ENCODE assay signal across 12 cellular contexts in genomic region chr4:169249214-169249973, GRCh38. TPM values are rescaled to one million over a fixed set of nuclear protein-coding genes. Genes with fewer than 3 reads are reported as not detected.
A peak's percentile ranks its signal among the peaks of the same experiment; 100 is the strongest.
DNase-seq lines count a peak whose midpoint lies in the region; ATAC-seq and TF ChIP-seq lines count a peak whose summit lies in the region.
"Had no signal": no experiment of that assay in that cellular context is flagged by ENCODE, and none has a peak within 500 bp of the region (broad histone marks: within the 10 kb centered on the region; RNA-seq: fewer than 3 reads in every experiment).

No MANE protein-coding gene starts in this region.

- H3K4me2 ChIP-seq in mammary epithelial cell (ENCODE audit: insufficient read depth, low read depth, low read length), result no peak overlapping the region
- H3K4me2 ChIP-seq: KMS-11 had no signal

- TF ChIP-seq CTCF in mammary epithelial cell (conservative IDR thresholded peaks at IDR 0.05 in 1 of 2, IDR thresholded peaks at IDR 0.05 in 1 of 2; ENCODE audit: extremely low read depth in 1 of 2, insufficient read depth in 1 of 2, low read depth in 1 of 2, low read length in 2 of 2), result no peak
- TF ChIP-seq CTCF in glutamatergic neuron (IDR thresholded peaks at IDR 0.05; ENCODE audit: partially characterized antibody, unreplicated experiment), result no peak

- no peaks in the 10 kb centered on the region for H4K20me1 ChIP-seq in mammary epithelial cell (ENCODE audit: insufficient read depth, low read length)

- peaks cover 49% of the 10 kb centered on the region for H3K4me1 ChIP-seq in mammary epithelial cell (ENCODE audit: insufficient read depth, low read length)
- peaks cover 16 to 33% of the 10 kb centered on the region in 2 donors for H3K4me1 ChIP-seq in muscle layer of duodenum (ENCODE audit: control insufficient read depth in 1 of 2, insufficient read depth in 2 of 2, low read length in 2 of 2)
- peaks cover 41% of the 10 kb centered on the region for H3K4me1 ChIP-seq in HAP-1

- H2AFZ ChIP-seq in mammary epithelial cell (ENCODE audit: low read depth, low read length), result no peak overlapping the region

- H3K9me3 Mint-ChIP-seq in glutamatergic neuron (ENCODE audit: unreplicated experiment), result peaks cover 3% of the 10 kb centered on the region
- H3K9me3 Mint-ChIP-seq: activated naive CD8-positive, alpha-beta T cell treated with anti-CD3 and anti-CD28 coated beads, Interleukin-2, amount 10 ng/mL, durations not matched to agents 7 days and 5 days had no signal

- peak; percentile 61 for ATAC-seq in GM18909 (IDR thresholded peaks at IDR 0.05; ENCODE audit: poor library complexity, unreplicated experiment)
- peak; percentile 57 for ATAC-seq in HG03342 (IDR thresholded peaks at IDR 0.05; ENCODE audit: unreplicated experiment)
- ATAC-seq: activated CD4-positive, alpha-beta T cell treated with anti-CD3 and anti-CD28 coated beads for 36 hours had no signal

- intact Hi-C loops in mammary epithelial cell (cut with micrococcal nuclease), result no loop called here

- H3K36me3 ChIP-seq in mammary epithelial cell (ENCODE audit: insufficient read depth, low read length) (no peaks in the 10 kb centered on the region), muscle layer of duodenum (ENCODE audit: control insufficient read depth in 1 of 2, insufficient read depth in 2 of 2, low read length in 2 of 2) (no peaks in the 10 kb centered on the region), HAP-1 (replicated peaks) (no peaks in the 10 kb centered on the region)

- no peak overlapping the region for H3K9ac ChIP-seq in mammary epithelial cell (ENCODE audit: insufficient read depth, low read length)
- H3K9ac ChIP-seq: KMS-11 had no signal

- H3K4me3 ChIP-seq in mammary epithelial cell (replicated peaks in 1 of 3; ENCODE audit: insufficient read depth in 1 of 3, low read depth in 2 of 3, low read length in 3 of 3), result no peak overlapping the region
- H3K4me3 ChIP-seq in muscle layer of duodenum (ENCODE audit: low read depth in 1 of 2, low read length in 2 of 2), result no peak overlapping the region
- H3K4me3 ChIP-seq in HAP-1, result no peak overlapping the region

- H3K27ac ChIP-seq in mammary epithelial cell (ENCODE audit: insufficient read depth, low read depth, low read length), result peak overlapping the region; percentile 20
- H3K27ac ChIP-seq in muscle layer of duodenum (ENCODE audit: low read length), result peak overlapping the region; percentile 68
- H3K27ac ChIP-seq: KMS-11 had no signal

- CTCF ChIA-PET in mammary epithelial cell (lab: Charles Lee; ENCODE audit: low non-redundant PET), result no interaction called here

- no peaks in the 10 kb centered on the region for H3K27me3 ChIP-seq in mammary epithelial cell (ENCODE audit: insufficient read depth, low read length)
- no peaks in the 10 kb centered on the region for H3K27me3 ChIP-seq in muscle layer of duodenum (ENCODE audit: low read depth, low read length)
- H3K27me3 ChIP-seq in HAP-1 (ENCODE audit: low read depth), result no peaks in the 10 kb centered on the region

- DNase-seq in mammary epithelial cell, result no peak
- no peak for DNase-seq in NCI-H2196 treated with DMSO at 0.1 percent for 48 hours (lab: John Stamatoyannopoulos, UW; ENCODE audit: unreplicated experiment)
- DNase-seq in glutamatergic neuron, result no peak
- DNase-seq in NCI-H1930 (lab: John Stamatoyannopoulos, UW), result no peak
- no peak for DNase-seq in HAP-1 (ENCODE audit: low spot score in 2 of 2)
- DNase-seq: activated CD4-positive, alpha-beta T cell treated with anti-CD3 and anti-CD28 coated beads for 36 hours; activated naive CD8-positive, alpha-beta T cell treated with anti-CD3 and anti-CD28 coated beads, Interleukin-2, amount 10 ng/mL, durations not matched to agents 7 days and 5 days; nucleus accumbens had no signal

- dilution Hi-C loops in mammary epithelial cell (cut with HindIII; ENCODE audit: low sequenced_read_pairs), result no loop called here

- peaks cover 99% of the 10 kb centered on the region for H3K79me2 ChIP-seq in mammary epithelial cell (ENCODE audit: insufficient read depth, low read length)

- H3K27ac Mint-ChIP-seq in glutamatergic neuron (ENCODE audit: unreplicated experiment), result no peak overlapping the region
- H3K27ac Mint-ChIP-seq: activated CD4-positive, alpha-beta T cell treated with anti-CD3 and anti-CD28 coated beads for 36 hours; activated naive CD8-positive, alpha-beta T cell treated with anti-CD3 and anti-CD28 coated beads, Interleukin-2, amount 10 ng/mL, durations not matched to agents 7 days and 5 days had no signal

- H3K27me3 Mint-ChIP-seq in glutamatergic neuron (ENCODE audit: unreplicated experiment), result peaks cover 2% of the 10 kb centered on the region

- H3K9me3 ChIP-seq in mammary epithelial cell (replicated peaks; ENCODE audit: insufficient read depth, low read length), result no peaks in the 10 kb centered on the region
- H3K9me3 ChIP-seq in muscle layer of duodenum (ENCODE audit: control insufficient read depth in 1 of 2, low read length in 2 of 2), result no peaks in the 10 kb centered on the region
- no peaks in the 10 kb centered on the region for H3K9me3 ChIP-seq in HAP-1

- H3K36me3 Mint-ChIP-seq in glutamatergic neuron (ENCODE audit: unreplicated experiment), result no peaks in the 10 kb centered on the region
- H3K36me3 Mint-ChIP-seq: activated naive CD8-positive, alpha-beta T cell treated with anti-CD3 and anti-CD28 coated beads, Interleukin-2, amount 10 ng/mL, durations not matched to agents 7 days and 5 days had no signal

- 43% methylated on average over 4 of the region's 6 CpGs for WGBS in mammary epithelial cell (ENCODE audit: low coverage, missing lambda C conversion rate)

- no peak overlapping the region for H3K4me3 Mint-ChIP-seq in glutamatergic neuron (ENCODE audit: unreplicated experiment)
- H3K4me3 Mint-ChIP-seq: activated CD4-positive, alpha-beta T cell treated with anti-CD3 and anti-CD28 coated beads for 36 hours; activated naive CD8-positive, alpha-beta T cell treated with anti-CD3 and anti-CD28 coated beads, Interleukin-2, amount 10 ng/mL, durations not matched to agents 7 days and 5 days had no signal

- H3K4me1 Mint-ChIP-seq in glutamatergic neuron (ENCODE audit: low read depth, unreplicated experiment), result peaks cover 52% of the 10 kb centered on the region
- H3K4me1 Mint-ChIP-seq: activated CD4-positive, alpha-beta T cell treated with anti-CD3 and anti-CD28 coated beads for 36 hours; activated naive CD8-positive, alpha-beta T cell treated with anti-CD3 and anti-CD28 coated beads, Interleukin-2, amount 10 ng/mL, durations not matched to agents 7 days and 5 days had no signal

- in situ Hi-C loops in mammary epithelial cell (cut with MboI; ENCODE audit: low sequenced_read_pairs in 2 of 2), result no loop called here
- in situ Hi-C loops in HAP-1 (cut with MboI; ENCODE audit: low sequenced_read_pairs), result no loop called here

- BruUV-seq in mammary epithelial cell (replicated peaks; lab: Mats Ljungman, UMichigan), result no TSS peak

RNA-seq across cellular contexts. Expression of gene SH3RF1, which starts 21.4 kb away (rescaled TPM):
- total RNA-seq in mammary epithelial cell (10 to 100 TPM; 30.8 to 38.2 TPM), glutamatergic neuron (ENCODE audit: unreplicated experiment) (35.2 TPM)
- polyA plus RNA-seq in mammary epithelial cell, result 16.6 TPM
- 79.5 TPM for polyA minus RNA-seq in mammary epithelial cell
